In genomic region chr21:31730687-31731111, GRCh38 we compare ENCODE assay signal across 8 cellular contexts. TPM values are rescaled to one million over a fixed set of nuclear protein-coding genes. Genes with fewer than 3 reads are reported as not detected.
DNase-seq lines count a peak whose midpoint lies in the region; ATAC-seq and TF ChIP-seq lines count a peak whose summit lies in the region.

No MANE protein-coding gene starts in this region.

- no peak overlapping the region for H4K8ac ChIP-seq in mesendoderm (ENCODE audit: low read depth, low read length)

- ATAC-seq in HG02610 (IDR thresholded peaks at IDR 0.05; ENCODE audit: unreplicated experiment) (no peak), GM19395 (IDR thresholded peaks at IDR 0.05; ENCODE audit: unreplicated experiment) (no peak)

- DNase-seq in activated CD4-positive, alpha-beta T cell treated with anti-CD3 and anti-CD28 coated beads, Interleukin-2, amount 10 ng/mL, durations not matched to agents 24 days and 14 days = peak; percentile 69
- DNase-seq in activated CD4-positive, alpha-beta T cell treated with anti-CD3 and anti-CD28 coated beads for 4 hours = no peak
- DNase-seq in NOMO-1 treated with dmso at 0.1 percent for 144 hours (lab: John Stamatoyannopoulos, UW; ENCODE audit: unreplicated experiment) (peak; percentile 22), dorsolateral prefrontal cortex (peak in 1 of 10 donors; percentile 4), mesendoderm (peak; percentile 73), uterus (no peak)

- no peaks in the 10 kb centered on the region for H3K27me3 ChIP-seq in dorsolateral prefrontal cortex
- no peaks in the 10 kb centered on the region for H3K27me3 ChIP-seq in mesendoderm (ENCODE audit: insufficient read depth, low read length, poor library complexity)
- H3K27me3 ChIP-seq in uterus = no peaks in the 10 kb centered on the region

- TF ChIP-seq CTCF in dorsolateral prefrontal cortex (IDR thresholded peaks at IDR 0.05 in 54 of 56, conservative IDR thresholded peaks at IDR 0.05 in 2 of 56; ENCODE audit: low read depth in 1 of 56, partially characterized antibody in 56 of 56) (no peak), uterus (IDR thresholded peaks at IDR 0.05) (no peak)

- H3K9ac ChIP-seq in mesendoderm (ENCODE audit: low read length) = peak overlapping the region; percentile 97

- intact Hi-C loops in activated CD4-positive, alpha-beta T cell treated with anti-CD3 and anti-CD28 coated beads, Interleukin-2, amount 10 ng/mL, durations not matched to agents 24 days and 14 days (cut with micrococcal nuclease) = loop anchor here (5.0 kb wide), 2 partner anchors 548 to 598 kb away; no protein-coding TSS in a partner anchor
- intact Hi-C loops in dorsolateral prefrontal cortex (cut with DNase I) (no loop called here), uterus (cut with DNase I; ENCODE audit: low total_unique reads) (no loop called here)

- peak overlapping the region; percentile 39 for H3K4me2 ChIP-seq in mesendoderm (ENCODE audit: low read length)

- peak overlapping the region; percentile 35 for H2BK120ac ChIP-seq in mesendoderm (ENCODE audit: low read depth, low read length)

- H3K4me1 Mint-ChIP-seq in activated CD4-positive, alpha-beta T cell treated with anti-CD3 and anti-CD28 coated beads, Interleukin-2, amount 10 ng/mL, durations not matched to agents 24 days and 14 days = peaks cover 9% of the 10 kb centered on the region

- H2AK5ac ChIP-seq in mesendoderm (ENCODE audit: low read length) = no peak overlapping the region

- H2BK15ac ChIP-seq in mesendoderm (replicated peaks; ENCODE audit: low read depth) = no peak overlapping the region

- WGBS in mesendoderm (ENCODE audit: extremely low coverage, insufficient coverage, low lambda C conversion rate) = no CpG with 5 or more reads among the region's 17 CpGs

- no peaks in the 10 kb centered on the region for H3K27me3 Mint-ChIP-seq in activated CD4-positive, alpha-beta T cell treated with anti-CD3 and anti-CD28 coated beads, Interleukin-2, amount 10 ng/mL, durations not matched to agents 24 days and 14 days

- peaks cover 6% of the 10 kb centered on the region for H3K36me3 Mint-ChIP-seq in activated CD4-positive, alpha-beta T cell treated with anti-CD3 and anti-CD28 coated beads, Interleukin-2, amount 10 ng/mL, durations not matched to agents 24 days and 14 days (ENCODE audit: low read depth)

- H3K4me1 ChIP-seq in mesendoderm (ENCODE audit: control insufficient read depth, low read depth, low read length) (peaks cover 14% of the 10 kb centered on the region), uterus (peaks cover 0 to 22% of the 10 kb centered on the region in 2 donors)

- no peak for TF ChIP-seq POLR2A in uterus (IDR thresholded peaks at IDR 0.05)

- peaks cover 7% of the 10 kb centered on the region for H3K79me1 ChIP-seq in mesendoderm (ENCODE audit: low read length)

- H3K4me3 ChIP-seq in dorsolateral prefrontal cortex = peak overlapping the region; percentile 65 to 99 (median 94)
- H3K4me3 ChIP-seq in mesendoderm (ENCODE audit: low read length) = peak overlapping the region; percentile 69
- H3K4me3 ChIP-seq in uterus = peak overlapping the region; percentile 64 to 88

- H3K27ac ChIP-seq in dorsolateral prefrontal cortex (peak overlapping the region in 41 of 59 donors; percentile 79 to 98 (median 94)), mesendoderm (ENCODE audit: low read depth, low read length) (no peak overlapping the region), uterus (peak overlapping the region; percentile 89 to 91)

- no peak overlapping the region for H2BK5ac ChIP-seq in mesendoderm (ENCODE audit: low read length)

- no peak overlapping the region for H3K23ac ChIP-seq in mesendoderm (ENCODE audit: low read length)

- peak overlapping the region; percentile 99 for H3K18ac ChIP-seq in mesendoderm (ENCODE audit: low read length)

- peak overlapping the region; percentile 90 for H3K4me3 Mint-ChIP-seq in activated CD4-positive, alpha-beta T cell treated with anti-CD3 and anti-CD28 coated beads, Interleukin-2, amount 10 ng/mL, durations not matched to agents 24 days and 14 days

- peak overlapping the region; percentile 79 for H3K27ac Mint-ChIP-seq in activated CD4-positive, alpha-beta T cell treated with anti-CD3 and anti-CD28 coated beads, Interleukin-2, amount 10 ng/mL, durations not matched to agents 24 days and 14 days

- peak overlapping the region; percentile 97 for H3K56ac ChIP-seq in mesendoderm (ENCODE audit: low read length)

- peaks cover 52% of the 10 kb centered on the region for H3K79me2 ChIP-seq in mesendoderm (ENCODE audit: control insufficient read depth, insufficient read depth, low read length)

- no peak overlapping the region for H4K5ac ChIP-seq in mesendoderm (ENCODE audit: low read length)

- H3K4ac ChIP-seq in mesendoderm (ENCODE audit: low read depth, low read length) = peak overlapping the region; percentile 64

- no peaks in the 10 kb centered on the region for H3K9me3 Mint-ChIP-seq in activated CD4-positive, alpha-beta T cell treated with anti-CD3 and anti-CD28 coated beads, Interleukin-2, amount 10 ng/mL, durations not matched to agents 24 days and 14 days

- H3K9me3 ChIP-seq in uterus = no peaks in the 10 kb centered on the region

- H3K36me3 ChIP-seq in mesendoderm (ENCODE audit: control insufficient read depth, insufficient read depth, low read length) = no peaks in the 10 kb centered on the region
- no peaks in the 10 kb centered on the region for H3K36me3 ChIP-seq in uterus

RNA-seq across cellular contexts. Expression of gene SCAF4, which starts 1.2 kb away (rescaled TPM):
- total RNA-seq in activated CD4-positive, alpha-beta T cell treated with anti-CD3 and anti-CD28 coated beads, Interleukin-2, amount 10 ng/mL, durations not matched to agents 24 days and 14 days = 65.4 and 65.7 TPM in 2 replicates
- 10 to 100 TPM; 26.2 to 45.8 (median 34.5) TPM for total RNA-seq in dorsolateral prefrontal cortex
- 40.1 TPM for polyA plus RNA-seq in mesendoderm (2013, experiment 1 of 2)
- 39.8 TPM for polyA plus RNA-seq in mesendoderm (2013, experiment 2 of 2)
- total RNA-seq in uterus = 10 to 100 TPM in 3 of 4 donors, 1 to 10 TPM in 1; 4.9 to 50.5 (median 13.4) TPM

Comparison
In these comparisons a context has a peak if more than half of its experiments do, and no peak if none do; other contexts are left out.
1. DNase-seq: peak in activated CD4-positive, alpha-beta T cell treated with anti-CD3 and anti-CD28 coated beads, Interleukin-2, amount 10 ng/mL, durations not matched to agents 24 days and 14 days (single experiment), NOMO-1 treated with dmso at 0.1 percent for 144 hours (single experiment) and mesendoderm (single experiment); none in activated CD4-positive, alpha-beta T cell treated with anti-CD3 and anti-CD28 coated beads for 4 hours (0 of 2) and uterus (0 of 2).
2. Peak in every context shown above with its lines, with median percentiles within 50 percentile points of each other: H3K4me3 ChIP-seq.